ENCODE assay signal across 8 cellular contexts in the genomic region with DNA sequence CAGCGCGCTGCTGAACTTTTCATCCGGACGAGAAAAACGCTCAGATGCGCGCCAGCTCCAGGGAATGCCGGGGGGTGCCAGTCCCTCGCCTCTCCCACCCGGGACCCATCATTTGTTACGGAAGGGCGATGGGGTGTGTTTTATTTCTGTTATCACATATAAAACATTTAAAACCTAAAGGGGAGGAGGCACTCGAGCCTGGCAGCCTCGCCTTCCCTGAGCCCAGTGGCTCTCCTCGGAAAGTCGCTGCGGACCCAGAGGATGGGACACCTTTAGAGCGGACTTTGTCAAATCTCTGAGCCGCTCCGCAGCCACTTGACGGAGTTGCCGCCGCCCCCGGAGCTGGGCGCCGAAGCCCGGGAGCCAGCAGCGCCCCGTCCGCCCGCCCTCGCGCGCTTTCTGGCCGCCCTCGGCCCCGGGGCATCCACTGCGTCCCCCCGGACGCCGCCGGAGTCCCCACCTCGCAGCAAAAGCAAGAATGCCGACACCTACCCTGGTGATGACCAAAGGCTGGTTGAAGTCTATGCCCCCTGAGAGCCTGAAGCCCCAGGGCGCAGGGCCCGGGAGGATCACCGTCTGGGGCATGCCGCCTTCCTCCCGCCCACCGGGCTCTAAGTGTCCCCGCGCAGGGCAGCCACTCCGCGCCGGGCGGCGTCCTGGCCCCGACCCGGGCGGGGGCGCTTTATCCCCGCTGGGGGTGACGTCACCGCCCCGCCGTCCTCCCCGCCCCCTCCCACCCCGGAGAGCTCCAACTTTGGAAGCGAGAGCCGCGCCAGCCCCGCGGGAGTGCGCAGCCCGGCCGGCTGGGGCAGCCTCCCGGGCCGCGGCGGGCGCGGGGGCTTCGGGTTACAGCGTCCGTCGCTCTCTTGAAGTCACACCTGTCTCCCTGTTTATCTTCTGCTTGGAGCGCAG. TPM values are rescaled to one million over a fixed set of nuclear protein-coding genes. Genes with fewer than 3 reads are reported as not detected.
A peak's percentile ranks its signal among the peaks of the same experiment; 100 is the strongest.
DNase-seq lines count a peak whose midpoint lies in the region; ATAC-seq and TF ChIP-seq lines count a peak whose summit lies in the region.

A gene with protein sequence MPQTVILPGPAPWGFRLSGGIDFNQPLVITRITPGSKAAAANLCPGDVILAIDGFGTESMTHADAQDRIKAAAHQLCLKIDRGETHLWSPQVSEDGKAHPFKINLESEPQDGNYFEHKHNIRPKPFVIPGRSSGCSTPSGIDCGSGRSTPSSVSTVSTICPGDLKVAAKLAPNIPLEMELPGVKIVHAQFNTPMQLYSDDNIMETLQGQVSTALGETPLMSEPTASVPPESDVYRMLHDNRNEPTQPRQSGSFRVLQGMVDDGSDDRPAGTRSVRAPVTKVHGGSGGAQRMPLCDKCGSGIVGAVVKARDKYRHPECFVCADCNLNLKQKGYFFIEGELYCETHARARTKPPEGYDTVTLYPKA (minus strand): TSS at position 658 of the 912 bp plus-strand sequence. CDS start 73 bp downstream, at position 585.

- H3K4me3 ChIP-seq in BLaER1, result peak within 1 kb of the TSS; percentile 57
- peak within 1 kb of the TSS; percentile 32 to 66 (median 52) for H3K4me3 ChIP-seq in Peyer's patch
- peak within 1 kb of the TSS; percentile 86 for H3K4me3 ChIP-seq in endodermal cell (ENCODE audit: low read length)
- H3K4me3 ChIP-seq in thymus (ENCODE audit: low read length), result peak within 1 kb of the TSS; percentile 25

- ATAC-seq in memory B cell (ENCODE audit: low read depth), result peak; percentile 45
- ATAC-seq in GM18858 (IDR thresholded peaks at IDR 0.05; ENCODE audit: unreplicated experiment), result no peak
- ATAC-seq in HG03457 (IDR thresholded peaks at IDR 0.05; ENCODE audit: unreplicated experiment), result no peak

- H3K4me1 ChIP-seq in BLaER1, result 0 out of 2 replicates have a peak, but pooled peaks cover 5% of the 10 kb centered on the region
- H3K4me1 ChIP-seq in Peyer's patch, result peaks cover 0 to 10% (median 3%) of the 10 kb centered on the region in 4 donors
- H3K4me1 ChIP-seq in endodermal cell (ENCODE audit: control insufficient read depth, insufficient read depth, low read length), result peaks cover 4% of the 10 kb centered on the region
- H3K4me1 ChIP-seq in thymus (ENCODE audit: control insufficient read depth, insufficient read depth, low read length), result no peaks in the 10 kb centered on the region

- H3K36me3 Mint-ChIP-seq in endodermal cell (ENCODE audit: low read depth) (no peaks in the 10 kb centered on the region), memory B cell (peaks cover 2% of the 10 kb centered on the region)

- H3K9me3 Mint-ChIP-seq in endodermal cell, result no peaks in the 10 kb centered on the region
- H3K9me3 Mint-ChIP-seq in memory B cell, result peaks cover 2% of the 10 kb centered on the region

- DNase-seq in GM20000 (ENCODE audit: low spot score) (peak; percentile 63), Peyer's patch (peak in 2 of 3 donors; percentile 55 to 67), endodermal cell (peak; percentile 88), memory B cell (ENCODE audit: low spot score in 2 of 2) (peak in 1 of 2 donors; percentile 26)

- H3K27ac ChIP-seq in BLaER1 (no peak within 1 kb of the TSS), Peyer's patch (peak within 1 kb of the TSS; percentile 67 to 96 (median 83)), endodermal cell (ENCODE audit: low read depth, low read length) (no peak within 1 kb of the TSS), thymus (ENCODE audit: low read depth) (no peak within 1 kb of the TSS)

- no peak for TF ChIP-seq CTCF in GM20000 (IDR thresholded peaks at IDR 0.05; ENCODE audit: extremely low read depth, missing control alignments)
- no peak for TF ChIP-seq CTCF in Peyer's patch (IDR thresholded peaks at IDR 0.05)
- no peak for TF ChIP-seq CTCF in endodermal cell (conservative IDR thresholded peaks at IDR 0.05)

- H3K4me2 ChIP-seq in BLaER1, result peak within 1 kb of the TSS; percentile 71

- H3K27ac Mint-ChIP-seq in endodermal cell, result no peak within 1 kb of the TSS
- no peak within 1 kb of the TSS for H3K27ac Mint-ChIP-seq in memory B cell

- no peak within 1 kb of the TSS for H3K9ac ChIP-seq in BLaER1
- peak within 1 kb of the TSS; percentile 71 for H3K9ac ChIP-seq in endodermal cell (ENCODE audit: extremely low read depth, low read length, poor library complexity, severe bottlenecking)

- H3K4me3 Mint-ChIP-seq in endodermal cell (peak within 1 kb of the TSS; percentile 56), memory B cell (peak within 1 kb of the TSS; percentile 65)

- TF ChIP-seq POLR2A in Peyer's patch (IDR thresholded peaks at IDR 0.05), result peak in 1 of 2 donors; percentile 33

- H3K27me3 Mint-ChIP-seq in endodermal cell (ENCODE audit: insufficient read depth), result peaks cover 42% of the 10 kb centered on the region
- peaks cover 16% of the 10 kb centered on the region for H3K27me3 Mint-ChIP-seq in memory B cell

- H4K20me1 ChIP-seq in BLaER1, result peaks cover 13% of the 10 kb centered on the region

- H3K36me3 ChIP-seq in BLaER1 (no peaks in the 10 kb centered on the region), Peyer's patch (no peaks in the 10 kb centered on the region), endodermal cell (ENCODE audit: control insufficient read depth, insufficient read depth, low read length) (no peaks in the 10 kb centered on the region), thymus (ENCODE audit: control insufficient read depth, insufficient read depth) (no peaks in the 10 kb centered on the region)

- H3K4me1 Mint-ChIP-seq in endodermal cell (peaks cover 2% of the 10 kb centered on the region), memory B cell (peaks cover 5% of the 10 kb centered on the region)

- peaks cover 46% of the 10 kb centered on the region for H3K27me3 ChIP-seq in BLaER1
- H3K27me3 ChIP-seq in Peyer's patch, result peaks cover 0 to 9% of the 10 kb centered on the region in 2 donors
- peaks cover 36% of the 10 kb centered on the region for H3K27me3 ChIP-seq in endodermal cell (ENCODE audit: control insufficient read depth, insufficient read depth, low read length, poor library complexity, severe bottlenecking)
- H3K27me3 ChIP-seq in thymus (ENCODE audit: control insufficient read depth, insufficient read depth), result peaks cover 20% of the 10 kb centered on the region

- peaks cover 6% of the 10 kb centered on the region; the same call in 1 of the 2 replicates for H3K9me3 ChIP-seq in BLaER1
- no peaks in the 10 kb centered on the region for H3K9me3 ChIP-seq in Peyer's patch
- no peaks in the 10 kb centered on the region for H3K9me3 ChIP-seq in endodermal cell (ENCODE audit: control insufficient read depth, low read length)
- H3K9me3 ChIP-seq in thymus (ENCODE audit: control insufficient read depth), result no peaks in the 10 kb centered on the region

- WGBS in endodermal cell (ENCODE audit: insufficient coverage in 1 of 2, insufficient read length in 1 of 2), 2 experiments, result 0% methylated on average over 15 to 85 of the region's 87 CpGs
- WGBS in thymus, result 4% methylated on average over 87 of the region's 87 CpGs

RNA-seq across cellular contexts. Expression of the gene that starts here (rescaled TPM):
- total RNA-seq in Peyer's patch (10 to 100 TPM; 15.1 to 73.0 (median 45.2) TPM), endodermal cell (10 to 100 TPM in 1 of 2 donors, 1 to 10 TPM in 1; 4.3 to 11.0 TPM)
- polyA plus RNA-seq in endodermal cell (2013, experiment 1 of 2), result 13.9 TPM
- polyA plus RNA-seq in endodermal cell (2013, experiment 2 of 2), result 15.6 TPM
- 21.8 TPM for polyA plus RNA-seq in thymus

Comparison
In these comparisons a context has a peak if more than half of its experiments do, and no peak if none do; other contexts are left out.
1. H3K27ac ChIP-seq: peak in Peyer's patch (4 of 4); none in BLaER1 (single experiment), endodermal cell (single experiment) and thymus (single experiment).
2. H3K4me3 ChIP-seq: peak in every context shown above with its lines; median percentile 86 in endodermal cell; 57 in BLaER1; 52 in Peyer's patch; 25 in thymus.